ENCODE assay signal across 11 cellular contexts in genomic region chr16:26765087-26765486, GRCh38.
A peak's percentile ranks its signal among the peaks of the same experiment; 100 is the strongest.
DNase-seq lines count a peak whose midpoint lies in the region; ATAC-seq and TF ChIP-seq lines count a peak whose summit lies in the region.
"Had no signal": no experiment of that assay in that cellular context is flagged by ENCODE, and none has a peak within 500 bp of the region (broad histone marks: within the 10 kb centered on the region; RNA-seq: fewer than 3 reads in every experiment).

No MANE protein-coding gene starts in this region.

- H3K27me3 ChIP-seq in mammary epithelial cell (ENCODE audit: insufficient read depth, low read length) (no peaks in the 10 kb centered on the region), breast epithelium (no peaks in the 10 kb centered on the region), Karpas-422 (ENCODE audit: low read length) (no peaks in the 10 kb centered on the region), endodermal cell (ENCODE audit: control insufficient read depth, insufficient read depth, low read length, poor library complexity, severe bottlenecking) (peaks cover 44% of the 10 kb centered on the region)

- DNase-seq in mammary epithelial cell (no peak), breast epithelium (ENCODE audit: low spot score in 2 of 2) (no peak), Karpas-422 (peak; percentile 60), endodermal cell (peak; percentile 65), A172 (ENCODE audit: low spot score) (no peak)
- no peak for DNase-seq in stimulated activated naive CD8-positive, alpha-beta T cell treated with anti-CD3 and anti-CD28 coated beads, Interleukin-15, amount 100 ng/mL, for 72 hours
- DNase-seq: activated CD4-positive, alpha-beta memory T cell treated with anti-CD3 and anti-CD28 coated beads, Interleukin-2, amount 10 ng/mL, durations not matched to agents 7 days and 5 days; naive B cell; NCI-H146 had no signal

- H3K9me3 ChIP-seq in mammary epithelial cell (replicated peaks; ENCODE audit: insufficient read depth, low read length) (peaks cover 19% of the 10 kb centered on the region), breast epithelium (no peaks in the 10 kb centered on the region), Karpas-422 (ENCODE audit: low read length) (no peaks in the 10 kb centered on the region), endodermal cell (ENCODE audit: control insufficient read depth, low read length) (no peaks in the 10 kb centered on the region)

- H3K9ac ChIP-seq in mammary epithelial cell (ENCODE audit: insufficient read depth, low read length) (no peak overlapping the region), Karpas-422 (ENCODE audit: low read length) (no peak overlapping the region), endodermal cell (ENCODE audit: extremely low read depth, low read length, poor library complexity, severe bottlenecking) (no peak overlapping the region)

- H3K4me1 Mint-ChIP-seq in endodermal cell: no peaks in the 10 kb centered on the region
- peaks cover 5% of the 10 kb centered on the region for H3K4me1 Mint-ChIP-seq in stimulated activated naive CD8-positive, alpha-beta T cell treated with anti-CD3 and anti-CD28 coated beads, Interleukin-15, amount 100 ng/mL, for 72 hours
- H3K4me1 Mint-ChIP-seq: activated CD4-positive, alpha-beta memory T cell treated with anti-CD3 and anti-CD28 coated beads, Interleukin-2, amount 10 ng/mL, durations not matched to agents 7 days and 5 days; naive B cell had no signal

- H3K36me3 Mint-ChIP-seq in endodermal cell (ENCODE audit: low read depth): no peaks in the 10 kb centered on the region
- H3K36me3 Mint-ChIP-seq: naive B cell had no signal

- ATAC-seq in stimulated activated naive CD8-positive, alpha-beta T cell treated with anti-CD3 and anti-CD28 coated beads, Interleukin-15, amount 100 ng/mL, for 72 hours: peak; percentile 73
- ATAC-seq in GM18502 (IDR thresholded peaks at IDR 0.05; ENCODE audit: poor library complexity, unreplicated experiment) (no peak), HG03342 (IDR thresholded peaks at IDR 0.05; ENCODE audit: unreplicated experiment) (no peak)

- TF ChIP-seq CTCF in mammary epithelial cell (conservative IDR thresholded peaks at IDR 0.05 in 1 of 2, IDR thresholded peaks at IDR 0.05 in 1 of 2; ENCODE audit: extremely low read depth in 1 of 2, insufficient read depth in 1 of 2, low read depth in 1 of 2, low read length in 2 of 2) (peak; percentile 15 to 20), breast epithelium (IDR thresholded peaks at IDR 0.05) (peak in 1 of 3 donors; percentile 11), endodermal cell (conservative IDR thresholded peaks at IDR 0.05) (peak; percentile 58)

- intact Hi-C loops in mammary epithelial cell (cut with micrococcal nuclease) (no loop called here), breast epithelium (cut with DNase I; ENCODE audit: low total_unique reads) (no loop called here)

- WGBS in mammary epithelial cell (ENCODE audit: low coverage, missing lambda C conversion rate): 34% methylated on average over 4 of the region's 4 CpGs
- 49 to 51% methylated on average over 3 to 4 of the region's 4 CpGs for WGBS in endodermal cell (ENCODE audit: insufficient coverage in 1 of 2, insufficient read length in 1 of 2), 2 experiments

- BruUV-seq in mammary epithelial cell (replicated peaks; lab: Mats Ljungman, UMichigan): no TSS peak

- peaks cover 4% of the 10 kb centered on the region for H3K9me3 Mint-ChIP-seq in endodermal cell
- peaks cover 0 to 12% of the 10 kb centered on the region in 2 donors for H3K9me3 Mint-ChIP-seq in stimulated activated naive CD8-positive, alpha-beta T cell treated with anti-CD3 and anti-CD28 coated beads, Interleukin-15, amount 100 ng/mL, for 72 hours
- H3K9me3 Mint-ChIP-seq: activated CD4-positive, alpha-beta memory T cell treated with anti-CD3 and anti-CD28 coated beads, Interleukin-2, amount 10 ng/mL, durations not matched to agents 7 days and 5 days had no signal

- H4K20me1 ChIP-seq in mammary epithelial cell (ENCODE audit: insufficient read depth, low read length): no peaks in the 10 kb centered on the region
- H4K20me1 ChIP-seq in Karpas-422 (ENCODE audit: insufficient read depth, low read depth, low read length): no peaks in the 10 kb centered on the region

- H3K27ac ChIP-seq in mammary epithelial cell (ENCODE audit: insufficient read depth, low read depth, low read length): no peak overlapping the region
- H3K27ac ChIP-seq in breast epithelium: no peak overlapping the region
- no peak overlapping the region for H3K27ac ChIP-seq in Karpas-422 (ENCODE audit: low read length)
- H3K27ac ChIP-seq in endodermal cell (ENCODE audit: low read depth, low read length): no peak overlapping the region

- no peak overlapping the region for H3K4me3 Mint-ChIP-seq in endodermal cell
- no peak overlapping the region for H3K4me3 Mint-ChIP-seq in stimulated activated naive CD8-positive, alpha-beta T cell treated with anti-CD3 and anti-CD28 coated beads, Interleukin-15, amount 100 ng/mL, for 72 hours
- H3K4me3 Mint-ChIP-seq: activated CD4-positive, alpha-beta memory T cell treated with anti-CD3 and anti-CD28 coated beads, Interleukin-2, amount 10 ng/mL, durations not matched to agents 7 days and 5 days; naive B cell had no signal

- no peaks in the 10 kb centered on the region for H3K36me3 ChIP-seq in mammary epithelial cell (ENCODE audit: insufficient read depth, low read length)
- H3K36me3 ChIP-seq in breast epithelium: no peaks in the 10 kb centered on the region
- H3K36me3 ChIP-seq in Karpas-422 (ENCODE audit: insufficient read depth, low read length): no peaks in the 10 kb centered on the region
- H3K36me3 ChIP-seq in endodermal cell (ENCODE audit: control insufficient read depth, insufficient read depth, low read length): no peaks in the 10 kb centered on the region

- no peak overlapping the region for H3K27ac Mint-ChIP-seq in endodermal cell
- peak overlapping the region in 1 of 2 donors; percentile 27 for H3K27ac Mint-ChIP-seq in stimulated activated naive CD8-positive, alpha-beta T cell treated with anti-CD3 and anti-CD28 coated beads, Interleukin-15, amount 100 ng/mL, for 72 hours
- H3K27ac Mint-ChIP-seq: activated CD4-positive, alpha-beta memory T cell treated with anti-CD3 and anti-CD28 coated beads, Interleukin-2, amount 10 ng/mL, durations not matched to agents 7 days and 5 days had no signal

- TF ChIP-seq POLR2A in breast epithelium (IDR thresholded peaks at IDR 0.05): no peak

- no peak overlapping the region for H3K4me3 ChIP-seq in mammary epithelial cell (replicated peaks in 1 of 3; ENCODE audit: insufficient read depth in 1 of 3, low read depth in 2 of 3, low read length in 3 of 3)
- H3K4me3 ChIP-seq in breast epithelium: no peak overlapping the region
- no peak overlapping the region for H3K4me3 ChIP-seq in Karpas-422 (ENCODE audit: low read length)
- no peak overlapping the region for H3K4me3 ChIP-seq in endodermal cell (ENCODE audit: low read length)

- no peaks in the 10 kb centered on the region for H3K9me2 ChIP-seq in Karpas-422 (replicated peaks; ENCODE audit: insufficient read depth, low read length)

- peaks cover 42% of the 10 kb centered on the region for H3K27me3 Mint-ChIP-seq in endodermal cell (ENCODE audit: insufficient read depth)
- peaks cover 30% of the 10 kb centered on the region for H3K27me3 Mint-ChIP-seq in stimulated activated naive CD8-positive, alpha-beta T cell treated with anti-CD3 and anti-CD28 coated beads, Interleukin-15, amount 100 ng/mL, for 72 hours
- H3K27me3 Mint-ChIP-seq: activated CD4-positive, alpha-beta memory T cell treated with anti-CD3 and anti-CD28 coated beads, Interleukin-2, amount 10 ng/mL, durations not matched to agents 7 days and 5 days had no signal

- CTCF ChIA-PET in mammary epithelial cell (lab: Charles Lee; ENCODE audit: low non-redundant PET): no interaction called here

- H3K4me2 ChIP-seq in mammary epithelial cell (ENCODE audit: insufficient read depth, low read depth, low read length): no peak overlapping the region
- H3K4me2 ChIP-seq in Karpas-422 (ENCODE audit: low read depth, low read length, poor library complexity, severe bottlenecking): no peak overlapping the region

- dilution Hi-C loops in mammary epithelial cell (cut with HindIII; ENCODE audit: low sequenced_read_pairs): loop anchor here (5.0 kb wide), 2 partner anchors 38 to 52 kb away; no protein-coding TSS in a partner anchor

- in situ Hi-C loops in mammary epithelial cell (cut with MboI; ENCODE audit: low sequenced_read_pairs in 2 of 2): no loop called here

- H3K79me2 ChIP-seq in mammary epithelial cell (ENCODE audit: insufficient read depth, low read length): no peaks in the 10 kb centered on the region
- H3K79me2 ChIP-seq in Karpas-422 (ENCODE audit: low read length): no peaks in the 10 kb centered on the region

- H3K4me1 ChIP-seq in mammary epithelial cell (ENCODE audit: insufficient read depth, low read length) (no peaks in the 10 kb centered on the region), breast epithelium (no peaks in the 10 kb centered on the region), Karpas-422 (ENCODE audit: low read length) (no peaks in the 10 kb centered on the region), endodermal cell (ENCODE audit: control insufficient read depth, insufficient read depth, low read length) (no peaks in the 10 kb centered on the region)

- H2AFZ ChIP-seq in mammary epithelial cell (ENCODE audit: low read depth, low read length) (no peak overlapping the region), Karpas-422 (ENCODE audit: low read length) (no peak overlapping the region)

Comparison
In these comparisons a context has a peak if more than half of its experiments do, and no peak if none do; other contexts are left out.
1. DNase-seq: peak in Karpas-422 (single experiment) and endodermal cell (single experiment); none in mammary epithelial cell (single experiment), breast epithelium (0 of 2), stimulated activated naive CD8-positive, alpha-beta T cell treated with anti-CD3 and anti-CD28 coated beads, Interleukin-15, amount 100 ng/mL, for 72 hours (0 of 2) and A172 (single experiment).